In genomic region chr4:156969136-156969535, GRCh38 we compare ENCODE assay signal across 8 cellular contexts. TPM values are rescaled to one million over a fixed set of nuclear protein-coding genes. Genes with fewer than 3 reads are reported as not detected.
A peak's percentile ranks its signal among the peaks of the same experiment; 100 is the strongest.
DNase-seq lines count a peak whose midpoint lies in the region; ATAC-seq and TF ChIP-seq lines count a peak whose summit lies in the region.

No MANE protein-coding gene starts in this region.

- H3K27ac Mint-ChIP-seq in activated naive CD4-positive, alpha-beta T cell treated with anti-CD3 and anti-CD28 coated beads, Interleukin-2, amount 10 ng/mL, durations not matched to agents 7 days and 5 days = no peak overlapping the region
- H3K27ac Mint-ChIP-seq in activated naive CD4-positive, alpha-beta T cell treated with anti-CD3 and anti-CD28 coated beads for 36 hours = no peak overlapping the region

- H3K4me3 Mint-ChIP-seq in activated naive CD4-positive, alpha-beta T cell treated with anti-CD3 and anti-CD28 coated beads, Interleukin-2, amount 10 ng/mL, durations not matched to agents 7 days and 5 days = no peak overlapping the region
- H3K4me3 Mint-ChIP-seq in activated naive CD4-positive, alpha-beta T cell treated with anti-CD3 and anti-CD28 coated beads for 36 hours = no peak overlapping the region

- no peak for ATAC-seq in heart left ventricle
- no peak for ATAC-seq in Right ventricle myocardium inferior
- no peak for ATAC-seq in HG02870 (IDR thresholded peaks at IDR 0.05; ENCODE audit: unreplicated experiment)

- peaks cover 47% of the 10 kb centered on the region for H3K27me3 Mint-ChIP-seq in activated naive CD4-positive, alpha-beta T cell treated with anti-CD3 and anti-CD28 coated beads, Interleukin-2, amount 10 ng/mL, durations not matched to agents 7 days and 5 days
- H3K27me3 Mint-ChIP-seq in activated naive CD4-positive, alpha-beta T cell treated with anti-CD3 and anti-CD28 coated beads for 36 hours (ENCODE audit: low read depth) = peaks cover 63% of the 10 kb centered on the region

- H3K27ac ChIP-seq in heart left ventricle = peak overlapping the region in 7 of 12 donors; percentile 1 to 83 (median 11)
- peak overlapping the region in 43 of 59 donors; percentile 2 to 95 (median 73) for H3K27ac ChIP-seq in dorsolateral prefrontal cortex
- H3K27ac ChIP-seq in muscle layer of duodenum (ENCODE audit: low read length) = peak overlapping the region; percentile 92
- no peak overlapping the region for H3K27ac ChIP-seq in urinary bladder (ENCODE audit: low read depth)

- intact Hi-C loops in heart left ventricle (cut with DNase I) = loop anchor here in 5 of 10 donors (5.0 to 10.0 kb wide), 4 partner anchors 73 to 494 kb away; no protein-coding TSS in a partner anchor
- intact Hi-C loops in Right ventricle myocardium inferior (cut with DNase I) = loop anchor here (10.0 kb wide), 2 partner anchors 194 to 374 kb away; no protein-coding TSS in a partner anchor
- intact Hi-C loops in dorsolateral prefrontal cortex (cut with DNase I) = loop anchor here in 1 of 2 donors (10.0 kb wide), 1 partner anchor 194 kb away; no protein-coding TSS in a partner anchor
- intact Hi-C loops in activated naive CD4-positive, alpha-beta T cell treated with anti-CD3 and anti-CD28 coated beads for 36 hours (cut with micrococcal nuclease) = loop anchor here (5.0 kb wide), 2 partner anchors 857 to 1157 kb away; no protein-coding TSS in a partner anchor

- H3K9me3 ChIP-seq in heart left ventricle (peaks cover 0 to 3% (median 0%) of the 10 kb centered on the region in 12 donors), muscle layer of duodenum (ENCODE audit: control insufficient read depth in 1 of 2, low read length in 2 of 2) (no peaks in the 10 kb centered on the region)

- H3K4me3 ChIP-seq in heart left ventricle (peak overlapping the region in 8 of 12 donors; percentile 66 to 91 (median 73)), dorsolateral prefrontal cortex (peak overlapping the region in 54 of 59 donors; percentile 2 to 88 (median 77)), muscle layer of duodenum (ENCODE audit: low read depth in 1 of 2, low read length in 2 of 2) (peak overlapping the region; percentile 68 to 91), urinary bladder (ENCODE audit: low read depth, low read length) (peak overlapping the region; percentile 17)

- H3K27me3 ChIP-seq in heart left ventricle (peaks cover 0 to 3% (median 0%) of the 10 kb centered on the region in 9 donors), dorsolateral prefrontal cortex (no peaks in the 10 kb centered on the region), muscle layer of duodenum (ENCODE audit: low read depth, low read length) (no peaks in the 10 kb centered on the region)

- no peak for TF ChIP-seq CTCF in heart left ventricle (IDR thresholded peaks at IDR 0.05)
- TF ChIP-seq CTCF in dorsolateral prefrontal cortex (IDR thresholded peaks at IDR 0.05 in 54 of 56, conservative IDR thresholded peaks at IDR 0.05 in 2 of 56; ENCODE audit: low read depth in 1 of 56, partially characterized antibody in 56 of 56) = no peak

- CTCF ChIA-PET in activated naive CD4-positive, alpha-beta T cell treated with anti-CD3 and anti-CD28 coated beads, Interleukin-2, amount 10 ng/mL, durations not matched to agents 7 days and 5 days (lab: Charles Lee) = interaction anchor here (1.2 to 1.3 kb wide), 2 partner anchors 9 to 13 kb away, joined by 3 to 4 read pairs; no protein-coding TSS in a partner anchor
- CTCF ChIA-PET in activated naive CD4-positive, alpha-beta T cell treated with anti-CD3 and anti-CD28 coated beads for 36 hours (lab: Charles Lee) = interaction anchor here (1.4 kb wide), 1 partner anchor 10 kb away, joined by 4 read pairs; no protein-coding TSS in a partner anchor

- H3K4me1 ChIP-seq in heart left ventricle (peaks cover 0 to 56% (median 8%) of the 10 kb centered on the region in 12 donors), muscle layer of duodenum (ENCODE audit: control insufficient read depth in 1 of 2, insufficient read depth in 2 of 2, low read length in 2 of 2) (peaks cover 9 to 15% of the 10 kb centered on the region in 2 donors), urinary bladder (ENCODE audit: insufficient read depth) (peaks cover 2% of the 10 kb centered on the region)

- WGBS in heart left ventricle, 4 donors = 55 to 62% (median 59%) methylated on average over 4 of the region's 4 CpGs
- WGBS in urinary bladder = 35% methylated on average over 4 of the region's 4 CpGs

- H3K36me3 Mint-ChIP-seq in activated naive CD4-positive, alpha-beta T cell treated with anti-CD3 and anti-CD28 coated beads, Interleukin-2, amount 10 ng/mL, durations not matched to agents 7 days and 5 days = peaks cover 6% of the 10 kb centered on the region
- H3K36me3 Mint-ChIP-seq in activated naive CD4-positive, alpha-beta T cell treated with anti-CD3 and anti-CD28 coated beads for 36 hours (ENCODE audit: low read depth) = peaks cover 3% of the 10 kb centered on the region

- no peak for TF ChIP-seq POLR2A in heart left ventricle (IDR thresholded peaks at IDR 0.05)

- H3K36me3 ChIP-seq in heart left ventricle (no peaks in the 10 kb centered on the region), muscle layer of duodenum (ENCODE audit: control insufficient read depth in 1 of 2, insufficient read depth in 2 of 2, low read length in 2 of 2) (no peaks in the 10 kb centered on the region), urinary bladder (ENCODE audit: insufficient read depth) (no peaks in the 10 kb centered on the region)

- no peaks in the 10 kb centered on the region for H3K9me3 Mint-ChIP-seq in activated naive CD4-positive, alpha-beta T cell treated with anti-CD3 and anti-CD28 coated beads, Interleukin-2, amount 10 ng/mL, durations not matched to agents 7 days and 5 days
- peaks cover 5% of the 10 kb centered on the region for H3K9me3 Mint-ChIP-seq in activated naive CD4-positive, alpha-beta T cell treated with anti-CD3 and anti-CD28 coated beads for 36 hours

- DNase-seq in heart left ventricle (no peak), Right ventricle myocardium inferior (ENCODE audit: missing footprints) (no peak), dorsolateral prefrontal cortex (no peak)
- DNase-seq in activated naive CD4-positive, alpha-beta T cell treated with anti-CD3 and anti-CD28 coated beads, Interleukin-2, amount 10 ng/mL, durations not matched to agents 7 days and 5 days = no peak
- DNase-seq in activated naive CD4-positive, alpha-beta T cell treated with anti-CD3 and anti-CD28 coated beads for 36 hours = no peak

- H3K4me1 Mint-ChIP-seq in activated naive CD4-positive, alpha-beta T cell treated with anti-CD3 and anti-CD28 coated beads, Interleukin-2, amount 10 ng/mL, durations not matched to agents 7 days and 5 days = peaks cover 6% of the 10 kb centered on the region
- peaks cover 12% of the 10 kb centered on the region for H3K4me1 Mint-ChIP-seq in activated naive CD4-positive, alpha-beta T cell treated with anti-CD3 and anti-CD28 coated beads for 36 hours (ENCODE audit: low read depth)

RNA-seq across cellular contexts. Expression of gene PDGFC, which starts 2.5 kb away (rescaled TPM):
- total RNA-seq in heart left ventricle (10 to 100 TPM in 7 of 9 donors, 1 to 10 TPM in 2; 8.7 to 29.6 (median 17.3) TPM), Right ventricle myocardium inferior (12.6 TPM), dorsolateral prefrontal cortex (10 to 100 TPM in 89 of 120 experiments, 1 to 10 TPM in 31; 6.2 to 17.8 (median 11.3) TPM), urinary bladder (73.5 TPM)
- polyA plus RNA-seq in heart left ventricle (1 to 10 TPM; 2.5 to 5.1 TPM), urinary bladder (23.4 TPM)
- total RNA-seq in activated naive CD4-positive, alpha-beta T cell treated with anti-CD3 and anti-CD28 coated beads for 36 hours = not detected

Comparison
In these comparisons a context has a peak if more than half of its experiments do, and no peak if none do; other contexts are left out.
1. H3K4me3 ChIP-seq: peak in every context shown above with its lines; median percentile 80 in muscle layer of duodenum; 77 in dorsolateral prefrontal cortex; 73 in heart left ventricle; 17 in urinary bladder.
2. RNA of gene PDGFC, which starts 2.5 kb away (total RNA-seq): 73.5 TPM in urinary bladder (single experiment), 8.7 to 29.6 TPM in heart left ventricle, 12.6 TPM in Right ventricle myocardium inferior (single experiment) and 6.2 to 17.8 TPM in dorsolateral prefrontal cortex; not detected in activated naive CD4-positive, alpha-beta T cell treated with anti-CD3 and anti-CD28 coated beads for 36 hours; every median in the first group is over 4 times any median in the second.